In the genomic region with DNA sequence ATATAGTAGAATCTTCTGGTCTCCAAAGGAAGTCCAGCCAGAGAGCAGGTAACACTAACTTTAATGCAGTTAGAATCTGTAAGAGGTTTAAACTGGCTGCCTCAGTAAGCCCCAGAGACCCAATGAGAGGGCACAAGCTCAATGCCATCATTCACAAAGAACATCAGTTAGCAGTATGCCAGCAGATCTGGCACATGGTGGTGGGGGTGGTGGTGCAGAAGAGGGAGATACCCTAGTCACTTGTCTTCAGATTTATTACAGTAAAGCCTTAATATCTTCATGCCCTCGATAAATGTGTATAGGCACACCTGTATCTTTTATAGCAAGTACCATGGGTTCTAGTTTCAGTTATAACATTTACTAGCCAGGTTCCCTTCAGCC, we compare ENCODE assay signal across 12 cellular contexts.
A peak's percentile ranks its signal among the peaks of the same experiment; 100 is the strongest.
DNase-seq lines count a peak whose midpoint lies in the region; ATAC-seq, FAIRE-seq and TF ChIP-seq lines count a peak whose summit lies in the region.
"Had no signal": no experiment of that assay in that cellular context is flagged by ENCODE, and none has a peak within 500 bp of the region (broad histone marks: within the 10 kb centered on the region; RNA-seq: fewer than 3 reads in every experiment).

No MANE protein-coding gene starts in this region.

- H3K79me2 ChIP-seq in astrocyte (ENCODE audit: insufficient read depth, low read length): no peaks in the 10 kb centered on the region

- TF ChIP-seq CTCF in astrocyte (IDR thresholded peaks at IDR 0.05; ENCODE audit: insufficient read depth, low read depth, low read length): no peak
- no peak for TF ChIP-seq CTCF in heart right ventricle (IDR thresholded peaks at IDR 0.05)
- no peak for TF ChIP-seq CTCF in pancreas (IDR thresholded peaks at IDR 0.05)

- H3K9me3 ChIP-seq in astrocyte (ENCODE audit: insufficient read depth, low read depth, low read length) (no peaks in the 10 kb centered on the region), heart right ventricle (no peaks in the 10 kb centered on the region), pancreas (no peaks in the 10 kb centered on the region)

- H3K27me3 ChIP-seq in astrocyte (ENCODE audit: insufficient read depth, low read length) (no peaks in the 10 kb centered on the region), heart right ventricle (no peaks in the 10 kb centered on the region), pancreas (no peaks in the 10 kb centered on the region)

- no peak overlapping the region for H3K4me2 ChIP-seq in astrocyte (ENCODE audit: low read length)

- H3K4me1 ChIP-seq in astrocyte (ENCODE audit: insufficient read depth, low read length): no peaks in the 10 kb centered on the region
- H3K4me1 ChIP-seq in heart right ventricle: peaks cover 38 to 98% (median 77%) of the 10 kb centered on the region in 9 donors
- peaks cover 35 to 39% (median 39%) of the 10 kb centered on the region in 3 donors for H3K4me1 ChIP-seq in pancreas
- no peaks in the 10 kb centered on the region for H3K4me1 ChIP-seq in urinary bladder (ENCODE audit: insufficient read depth)

- no peaks in the 10 kb centered on the region for H3K36me3 ChIP-seq in astrocyte (ENCODE audit: insufficient read depth, low read length)
- H3K36me3 ChIP-seq in heart right ventricle: no peaks in the 10 kb centered on the region
- no peaks in the 10 kb centered on the region for H3K36me3 ChIP-seq in pancreas
- no peaks in the 10 kb centered on the region for H3K36me3 ChIP-seq in urinary bladder (ENCODE audit: insufficient read depth)

- ATAC-seq in heart right ventricle: peak in 3 of 8 donors; percentile 16 to 31 (median 23)
- no peak for ATAC-seq in pancreas
- no peak for ATAC-seq in HG02623 (IDR thresholded peaks at IDR 0.05; ENCODE audit: unreplicated experiment)
- no peak for ATAC-seq in HG03565 (IDR thresholded peaks at IDR 0.05; ENCODE audit: unreplicated experiment)
- ATAC-seq: activated T-cell treated with anti-CD3 and anti-CD28 coated beads, Interleukin-2, amount 50 U/mL, for 4 hours; stimulated activated naive CD8-positive, alpha-beta T cell treated with anti-CD3 and anti-CD28 coated beads, Interleukin-15, Interleukin-2, amounts not matched to agents 100 U/mL and 50 U/mL, for 24 hours had no signal

- no peak overlapping the region for H3K4me3 ChIP-seq in astrocyte (ENCODE audit: insufficient read depth, low read depth, low read length)
- no peak overlapping the region for H3K4me3 ChIP-seq in heart right ventricle
- H3K4me3 ChIP-seq in pancreas: no peak overlapping the region
- no peak overlapping the region for H3K4me3 ChIP-seq in urinary bladder (ENCODE audit: low read depth, low read length)

- WGBS in heart right ventricle, 2 donors: 55 to 61% methylated on average over 1 of the region's 1 CpG
- WGBS in pancreas, 2 donors: 40 to 47% methylated on average over 1 of the region's 1 CpG
- WGBS in urinary bladder: 56% methylated on average over 1 of the region's 1 CpG

- no peak for DNase-seq in astrocyte (ENCODE audit: low read depth)
- no peak for DNase-seq in heart right ventricle
- no peak for DNase-seq in pancreas
- no peak for DNase-seq in NCI-H345 treated with DMSO at 0.1 percent for 48 hours (lab: John Stamatoyannopoulos, UW; ENCODE audit: unreplicated experiment)
- DNase-seq: activated T-cell treated with anti-CD3 and anti-CD28 coated beads, Interleukin-2, amount 50 U/mL, for 4 hours; hippocampal formation; stimulated activated naive CD8-positive, alpha-beta T cell treated with anti-CD3 and anti-CD28 coated beads, Interleukin-15, Interleukin-2, amounts not matched to agents 100 U/mL and 50 U/mL, for 24 hours had no signal

- FAIRE-seq in astrocyte (lab: Jason Lieb, UNC): no peak
- no peak for FAIRE-seq in pancreas (lab: Jason Lieb, UNC)
- FAIRE-seq: endometrium had no signal

- no peaks in the 10 kb centered on the region for H3K27me3 Mint-ChIP-seq in astrocyte (ENCODE audit: low read depth, unreplicated experiment)
- H3K27me3 Mint-ChIP-seq: IgD-negative memory B cell had no signal

- no peaks in the 10 kb centered on the region for H3K36me3 Mint-ChIP-seq in astrocyte (ENCODE audit: low read depth, unreplicated experiment)
- H3K36me3 Mint-ChIP-seq: IgD-negative memory B cell had no signal

- H2AFZ ChIP-seq in astrocyte (ENCODE audit: low read depth, low read length): no peak overlapping the region

- no peak overlapping the region for H3K4me3 Mint-ChIP-seq in astrocyte (ENCODE audit: unreplicated experiment)
- H3K4me3 Mint-ChIP-seq: activated T-cell treated with anti-CD3 and anti-CD28 coated beads, Interleukin-2, amount 50 U/mL, for 4 hours; IgD-negative memory B cell had no signal

- no peak overlapping the region for H3K27ac ChIP-seq in astrocyte (ENCODE audit: low read depth, low read length)
- peak overlapping the region; percentile 50 to 94 (median 89) for H3K27ac ChIP-seq in heart right ventricle
- H3K27ac ChIP-seq in pancreas: peak overlapping the region; percentile 22 to 79 (median 58)
- H3K27ac ChIP-seq in urinary bladder (ENCODE audit: low read depth): peak overlapping the region; percentile 58

- peak overlapping the region; percentile 19 for H3K27ac Mint-ChIP-seq in astrocyte (ENCODE audit: unreplicated experiment)
- H3K27ac Mint-ChIP-seq: IgD-negative memory B cell had no signal

- no peak overlapping the region for H3K9ac ChIP-seq in astrocyte (ENCODE audit: low read length)

- H3K9me3 Mint-ChIP-seq in astrocyte (ENCODE audit: unreplicated experiment): peaks cover 3% of the 10 kb centered on the region
- H3K9me3 Mint-ChIP-seq: activated T-cell treated with anti-CD3 and anti-CD28 coated beads, Interleukin-2, amount 50 U/mL, for 4 hours; IgD-negative memory B cell had no signal

- intact Hi-C loops in heart right ventricle (cut with DNase I): loop anchor here in 5 of 10 donors (5.0 to 10.0 kb wide), 4 partner anchors 37 to 87 kb away; partner anchors contain the start of gene SORBS1 (in 1 of the 5)
- intact Hi-C loops in pancreas (cut with DNase I): no loop called here

- H3K4me1 Mint-ChIP-seq in astrocyte (ENCODE audit: low read depth, unreplicated experiment): peaks cover 20% of the 10 kb centered on the region

- no peaks in the 10 kb centered on the region for H4K20me1 ChIP-seq in astrocyte (ENCODE audit: insufficient read depth, low read length)
